ENCODE assay signal across 1 cellular context in genomic region chr3:53189276-53189675, GRCh38.
TF ChIP-seq lines count a peak whose summit lies in the region.

No MANE protein-coding gene starts in this region.

TF ChIP-seq in GM12878, 131 proteins besides CTCF, POLR2A, EP300 and RAD21 (continued from another document):
- TF ChIP-seq, protein P1, sequence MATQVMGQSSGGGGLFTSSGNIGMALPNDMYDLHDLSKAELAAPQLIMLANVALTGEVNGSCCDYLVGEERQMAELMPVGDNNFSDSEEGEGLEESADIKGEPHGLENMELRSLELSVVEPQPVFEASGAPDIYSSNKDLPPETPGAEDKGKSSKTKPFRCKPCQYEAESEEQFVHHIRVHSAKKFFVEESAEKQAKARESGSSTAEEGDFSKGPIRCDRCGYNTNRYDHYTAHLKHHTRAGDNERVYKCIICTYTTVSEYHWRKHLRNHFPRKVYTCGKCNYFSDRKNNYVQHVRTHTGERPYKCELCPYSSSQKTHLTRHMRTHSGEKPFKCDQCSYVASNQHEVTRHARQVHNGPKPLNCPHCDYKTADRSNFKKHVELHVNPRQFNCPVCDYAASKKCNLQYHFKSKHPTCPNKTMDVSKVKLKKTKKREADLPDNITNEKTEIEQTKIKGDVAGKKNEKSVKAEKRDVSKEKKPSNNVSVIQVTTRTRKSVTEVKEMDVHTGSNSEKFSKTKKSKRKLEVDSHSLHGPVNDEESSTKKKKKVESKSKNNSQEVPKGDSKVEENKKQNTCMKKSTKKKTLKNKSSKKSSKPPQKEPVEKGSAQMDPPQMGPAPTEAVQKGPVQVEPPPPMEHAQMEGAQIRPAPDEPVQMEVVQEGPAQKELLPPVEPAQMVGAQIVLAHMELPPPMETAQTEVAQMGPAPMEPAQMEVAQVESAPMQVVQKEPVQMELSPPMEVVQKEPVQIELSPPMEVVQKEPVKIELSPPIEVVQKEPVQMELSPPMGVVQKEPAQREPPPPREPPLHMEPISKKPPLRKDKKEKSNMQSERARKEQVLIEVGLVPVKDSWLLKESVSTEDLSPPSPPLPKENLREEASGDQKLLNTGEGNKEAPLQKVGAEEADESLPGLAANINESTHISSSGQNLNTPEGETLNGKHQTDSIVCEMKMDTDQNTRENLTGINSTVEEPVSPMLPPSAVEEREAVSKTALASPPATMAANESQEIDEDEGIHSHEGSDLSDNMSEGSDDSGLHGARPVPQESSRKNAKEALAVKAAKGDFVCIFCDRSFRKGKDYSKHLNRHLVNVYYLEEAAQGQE (IDR thresholded peaks at IDR 0.05; ENCODE audit: low read depth, low read length): no peak
- TF ChIP-seq YBX1 (IDR thresholded peaks at IDR 0.05) (no peak), TBL1XR1 (IDR thresholded peaks at IDR 0.05; ENCODE audit: low read depth, low read length) (no peak)
